Comparison of ENCODE assay signal across 8 cellular contexts in the genomic region with DNA sequence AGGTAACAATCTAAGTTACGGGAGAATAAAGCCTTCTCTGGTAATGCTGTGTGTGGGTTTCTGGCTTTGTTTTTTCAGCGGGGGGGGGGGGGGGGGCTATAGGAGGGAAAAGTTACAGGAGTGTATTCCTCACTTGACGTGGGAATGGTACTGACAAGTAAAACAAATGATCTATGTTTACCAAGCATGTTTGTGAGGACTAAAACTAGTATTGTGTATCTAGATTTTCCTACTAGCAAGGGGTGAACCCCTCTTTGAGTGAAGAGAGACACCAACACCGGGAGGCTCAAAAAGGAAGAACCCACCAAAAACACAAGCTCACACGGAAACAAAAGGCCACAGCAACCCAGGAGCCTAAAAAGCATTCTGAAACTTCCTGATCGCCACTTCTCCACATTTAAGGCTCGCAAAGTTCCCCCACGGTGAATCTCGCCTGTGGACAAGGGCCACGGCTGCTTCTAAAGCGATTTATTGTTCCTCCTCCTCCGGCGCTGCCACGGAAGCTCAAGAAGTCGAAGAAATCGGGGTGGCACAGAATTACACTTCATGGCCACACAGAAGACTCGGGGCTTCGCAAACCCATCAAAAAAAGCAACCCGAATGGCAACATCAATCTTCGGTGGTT. TPM values are rescaled to one million over a fixed set of nuclear protein-coding genes. Genes with fewer than 3 reads are reported as not detected.
DNase-seq lines count a peak whose midpoint lies in the region; ATAC-seq and TF ChIP-seq lines count a peak whose summit lies in the region.

No MANE protein-coding gene starts in this region.

- peak; percentile 32 for DNase-seq in activated naive CD4-positive, alpha-beta T cell treated with anti-CD3 and anti-CD28 coated beads for 36 hours
- no peak for DNase-seq in activated naive CD4-positive, alpha-beta T cell treated with Interleukin-2 at 50 U/mL for 16 hours
- DNase-seq in WTC11 (ENCODE audit: low spot score) (no peak), fibroblast of pulmonary artery (ENCODE audit: low read depth) (peak; percentile 29), neural crest cell (ENCODE audit: low read depth, low spot score) (peak; percentile 36), COR-L47 (lab: John Stamatoyannopoulos, UW) (no peak), NCI-H187 (lab: John Stamatoyannopoulos, UW) (no peak)

- H3K4me3 Mint-ChIP-seq in activated naive CD4-positive, alpha-beta T cell treated with anti-CD3 and anti-CD28 coated beads for 36 hours: peak overlapping the region; percentile 99
- peak overlapping the region; percentile 93 to 98 (median 97) for H3K4me3 Mint-ChIP-seq in IgD-negative memory B cell
- H3K4me3 Mint-ChIP-seq in WTC11: peak overlapping the region; percentile 100
- H3K4me3 Mint-ChIP-seq in neural crest cell: peak overlapping the region; percentile 99

- no peaks in the 10 kb centered on the region for H3K27me3 Mint-ChIP-seq in activated naive CD4-positive, alpha-beta T cell treated with anti-CD3 and anti-CD28 coated beads for 36 hours (ENCODE audit: low read depth)
- H3K27me3 Mint-ChIP-seq in IgD-negative memory B cell (no peaks in the 10 kb centered on the region), WTC11 (ENCODE audit: low read depth) (no peaks in the 10 kb centered on the region), neural crest cell (ENCODE audit: low read depth) (no peaks in the 10 kb centered on the region)

- CTCF ChIA-PET in activated naive CD4-positive, alpha-beta T cell treated with anti-CD3 and anti-CD28 coated beads for 36 hours (lab: Charles Lee): no interaction called here
- CTCF ChIA-PET in WTC11 (lab: Charles Lee): no interaction called here

- intact Hi-C loops in activated naive CD4-positive, alpha-beta T cell treated with anti-CD3 and anti-CD28 coated beads for 36 hours (cut with micrococcal nuclease): loop anchor here (1.0 to 10.0 kb wide), 6 partner anchors 10 to 870 kb away; a partner anchor contains a TSS

- no peak for ATAC-seq in WTC11

- POLR2A ChIA-PET in WTC11 (lab: Charles Lee): interaction anchor here (0.7 to 1.5 kb wide), 5 partner anchors 21 to 37 kb away, joined by 3 to 4 read pairs (median 3); no protein-coding TSS in a partner anchor

- H3K9me3 Mint-ChIP-seq in activated naive CD4-positive, alpha-beta T cell treated with anti-CD3 and anti-CD28 coated beads for 36 hours: no peaks in the 10 kb centered on the region
- no peaks in the 10 kb centered on the region for H3K9me3 Mint-ChIP-seq in IgD-negative memory B cell
- no peaks in the 10 kb centered on the region for H3K9me3 Mint-ChIP-seq in WTC11
- no peaks in the 10 kb centered on the region for H3K9me3 Mint-ChIP-seq in neural crest cell

- H3K36me3 Mint-ChIP-seq in activated naive CD4-positive, alpha-beta T cell treated with anti-CD3 and anti-CD28 coated beads for 36 hours (ENCODE audit: low read depth): peaks cover 17% of the 10 kb centered on the region
- H3K36me3 Mint-ChIP-seq in IgD-negative memory B cell (peaks cover 1% of the 10 kb centered on the region), WTC11 (peaks cover 12% of the 10 kb centered on the region), neural crest cell (ENCODE audit: low read depth) (no peaks in the 10 kb centered on the region)

- TF ChIP-seq CTCF in WTC11 (IDR thresholded peaks at IDR 0.05): no peak
- no peak for TF ChIP-seq CTCF in fibroblast of pulmonary artery (IDR thresholded peaks at IDR 0.05; ENCODE audit: low read length, missing control alignments)
- TF ChIP-seq CTCF in neural crest cell (conservative IDR thresholded peaks at IDR 0.05): no peak

- peak overlapping the region; percentile 99 for H3K4me3 ChIP-seq in fibroblast of pulmonary artery (replicated peaks; ENCODE audit: low read depth, low read length)

- peak overlapping the region; percentile 96 for H3K27ac Mint-ChIP-seq in activated naive CD4-positive, alpha-beta T cell treated with anti-CD3 and anti-CD28 coated beads for 36 hours
- peak overlapping the region; percentile 97 to 100 (median 97) for H3K27ac Mint-ChIP-seq in IgD-negative memory B cell
- H3K27ac Mint-ChIP-seq in WTC11: peak overlapping the region; percentile 100
- H3K27ac Mint-ChIP-seq in neural crest cell (ENCODE audit: unreplicated experiment): peak overlapping the region; percentile 100

- peaks cover 32% of the 10 kb centered on the region for H3K4me1 Mint-ChIP-seq in activated naive CD4-positive, alpha-beta T cell treated with anti-CD3 and anti-CD28 coated beads for 36 hours (ENCODE audit: low read depth)
- H3K4me1 Mint-ChIP-seq in IgD-negative memory B cell (peaks cover 25 to 33% (median 28%) of the 10 kb centered on the region in 3 donors), WTC11 (peaks cover 20% of the 10 kb centered on the region), neural crest cell (peaks cover 22% of the 10 kb centered on the region)

TF ChIP-seq in WTC11, 78 proteins besides CTCF, POLR2A, EP300 and RAD21:
- TF ChIP-seq FOXP1 (CRISPR knock-in tag; IDR thresholded peaks at IDR 0.05; ENCODE audit: borderline replicate concordance): 0 out of 2 replicates have a peak, but pooled peaks have one; percentile 4
- TF ChIP-seq, protein P1, sequence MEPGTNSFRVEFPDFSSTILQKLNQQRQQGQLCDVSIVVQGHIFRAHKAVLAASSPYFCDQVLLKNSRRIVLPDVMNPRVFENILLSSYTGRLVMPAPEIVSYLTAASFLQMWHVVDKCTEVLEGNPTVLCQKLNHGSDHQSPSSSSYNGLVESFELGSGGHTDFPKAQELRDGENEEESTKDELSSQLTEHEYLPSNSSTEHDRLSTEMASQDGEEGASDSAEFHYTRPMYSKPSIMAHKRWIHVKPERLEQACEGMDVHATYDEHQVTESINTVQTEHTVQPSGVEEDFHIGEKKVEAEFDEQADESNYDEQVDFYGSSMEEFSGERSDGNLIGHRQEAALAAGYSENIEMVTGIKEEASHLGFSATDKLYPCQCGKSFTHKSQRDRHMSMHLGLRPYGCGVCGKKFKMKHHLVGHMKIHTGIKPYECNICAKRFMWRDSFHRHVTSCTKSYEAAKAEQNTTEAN (CRISPR knock-in tag; IDR thresholded peaks at IDR 0.05): no peak
- TF ChIP-seq OVOL2 (CRISPR knock-in tag; IDR thresholded peaks at IDR 0.05; ENCODE audit: borderline replicate concordance): no peak
- peak; percentile 38; the same call in 1 of the 2 replicates for TF ChIP-seq EMX1 (CRISPR knock-in tag; IDR thresholded peaks at IDR 0.05)

RNA-seq across cellular contexts. Expression of a gene that starts 0.7 kb away (rescaled TPM):
- 10 to 100 TPM; 84.9 to 89.7 TPM for total RNA-seq in activated naive CD4-positive, alpha-beta T cell treated with anti-CD3 and anti-CD28 coated beads for 36 hours
- 88.0 TPM for polyA plus RNA-seq in IgD-negative memory B cell
- total RNA-seq in WTC11 (2021) (142 to 151 TPM (median 147 TPM) in 3 replicates), neural crest cell (164 and 165 TPM in 2 replicates)

Comparison
In these comparisons a context has a peak if more than half of its experiments do, and no peak if none do; other contexts are left out.
1. DNase-seq: peak in activated naive CD4-positive, alpha-beta T cell treated with anti-CD3 and anti-CD28 coated beads for 36 hours (single experiment), fibroblast of pulmonary artery (single experiment) and neural crest cell (single experiment); none in activated naive CD4-positive, alpha-beta T cell treated with Interleukin-2 at 50 U/mL for 16 hours (single experiment), WTC11 (single experiment), COR-L47 (single experiment) and NCI-H187 (0 of 2).
2. Peak in every context shown above with its lines, with median percentiles within 50 percentile points of each other: H3K27ac Mint-ChIP-seq and H3K4me3 Mint-ChIP-seq.